Comparison of ENCODE assay signal across 1 cellular context in the genomic region with DNA sequence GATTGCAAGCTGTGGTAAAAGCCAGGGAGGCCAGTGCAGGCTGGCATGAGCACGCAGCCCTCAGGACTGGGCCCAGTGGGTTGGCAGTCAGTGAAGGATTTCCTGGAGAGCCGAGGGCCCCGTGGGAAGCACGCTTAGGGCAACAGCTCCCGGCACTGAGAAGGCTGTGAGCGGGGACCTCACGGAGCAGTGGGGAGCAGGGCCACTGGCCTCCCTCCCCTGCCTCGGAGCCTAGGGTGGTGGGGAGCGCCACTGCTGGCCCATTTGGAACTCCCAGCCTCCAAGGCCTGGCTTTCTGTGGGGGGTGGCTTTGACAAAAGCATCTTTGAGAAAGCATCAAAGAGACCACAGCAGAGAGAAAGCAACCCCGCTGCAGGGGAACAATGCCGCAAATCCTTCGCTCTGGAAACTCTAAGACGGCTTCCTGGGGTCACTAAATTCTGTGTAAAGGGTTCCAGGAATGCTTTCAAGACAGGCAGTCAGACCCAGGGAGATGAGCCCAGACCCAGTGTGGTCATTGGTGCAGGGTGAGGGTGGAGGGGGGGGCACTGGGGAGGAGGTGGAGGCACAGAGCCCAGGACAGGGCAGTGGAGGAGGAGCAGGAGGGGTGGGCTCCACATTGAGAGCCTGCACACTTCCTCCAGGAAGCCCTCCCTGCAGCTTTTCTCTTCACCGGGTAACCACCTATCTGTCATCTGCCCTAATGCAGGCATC.
TF ChIP-seq lines count a peak whose summit lies in the region.

No MANE protein-coding gene starts in this region.

TF ChIP-seq in K562, 482 proteins besides CTCF, POLR2A, EP300 and RAD21:
- TF ChIP-seq, protein P1, sequence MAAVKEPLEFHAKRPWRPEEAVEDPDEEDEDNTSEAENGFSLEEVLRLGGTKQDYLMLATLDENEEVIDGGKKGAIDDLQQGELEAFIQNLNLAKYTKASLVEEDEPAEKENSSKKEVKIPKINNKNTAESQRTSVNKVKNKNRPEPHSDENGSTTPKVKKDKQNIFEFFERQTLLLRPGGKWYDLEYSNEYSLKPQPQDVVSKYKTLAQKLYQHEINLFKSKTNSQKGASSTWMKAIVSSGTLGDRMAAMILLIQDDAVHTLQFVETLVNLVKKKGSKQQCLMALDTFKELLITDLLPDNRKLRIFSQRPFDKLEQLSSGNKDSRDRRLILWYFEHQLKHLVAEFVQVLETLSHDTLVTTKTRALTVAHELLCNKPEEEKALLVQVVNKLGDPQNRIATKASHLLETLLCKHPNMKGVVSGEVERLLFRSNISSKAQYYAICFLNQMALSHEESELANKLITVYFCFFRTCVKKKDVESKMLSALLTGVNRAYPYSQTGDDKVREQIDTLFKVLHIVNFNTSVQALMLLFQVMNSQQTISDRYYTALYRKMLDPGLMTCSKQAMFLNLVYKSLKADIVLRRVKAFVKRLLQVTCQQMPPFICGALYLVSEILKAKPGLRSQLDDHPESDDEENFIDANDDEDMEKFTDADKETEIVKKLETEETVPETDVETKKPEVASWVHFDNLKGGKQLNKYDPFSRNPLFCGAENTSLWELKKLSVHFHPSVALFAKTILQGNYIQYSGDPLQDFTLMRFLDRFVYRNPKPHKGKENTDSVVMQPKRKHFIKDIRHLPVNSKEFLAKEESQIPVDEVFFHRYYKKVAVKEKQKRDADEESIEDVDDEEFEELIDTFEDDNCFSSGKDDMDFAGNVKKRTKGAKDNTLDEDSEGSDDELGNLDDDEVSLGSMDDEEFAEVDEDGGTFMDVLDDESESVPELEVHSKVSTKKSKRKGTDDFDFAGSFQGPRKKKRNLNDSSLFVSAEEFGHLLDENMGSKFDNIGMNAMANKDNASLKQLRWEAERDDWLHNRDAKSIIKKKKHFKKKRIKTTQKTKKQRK (IDR thresholded peaks at IDR 0.05; ENCODE audit: borderline replicate concordance, low read depth, low read length), result no peak
- peak; percentile 52 for TF ChIP-seq ZFP36 (IDR thresholded peaks at IDR 0.05; ENCODE audit: low read depth, low read length, partially characterized antibody)
- TF ChIP-seq CSDE1 (IDR thresholded peaks at IDR 0.05), result no peak
